ENCODE assay signal across 1 cellular context in the genomic region with DNA sequence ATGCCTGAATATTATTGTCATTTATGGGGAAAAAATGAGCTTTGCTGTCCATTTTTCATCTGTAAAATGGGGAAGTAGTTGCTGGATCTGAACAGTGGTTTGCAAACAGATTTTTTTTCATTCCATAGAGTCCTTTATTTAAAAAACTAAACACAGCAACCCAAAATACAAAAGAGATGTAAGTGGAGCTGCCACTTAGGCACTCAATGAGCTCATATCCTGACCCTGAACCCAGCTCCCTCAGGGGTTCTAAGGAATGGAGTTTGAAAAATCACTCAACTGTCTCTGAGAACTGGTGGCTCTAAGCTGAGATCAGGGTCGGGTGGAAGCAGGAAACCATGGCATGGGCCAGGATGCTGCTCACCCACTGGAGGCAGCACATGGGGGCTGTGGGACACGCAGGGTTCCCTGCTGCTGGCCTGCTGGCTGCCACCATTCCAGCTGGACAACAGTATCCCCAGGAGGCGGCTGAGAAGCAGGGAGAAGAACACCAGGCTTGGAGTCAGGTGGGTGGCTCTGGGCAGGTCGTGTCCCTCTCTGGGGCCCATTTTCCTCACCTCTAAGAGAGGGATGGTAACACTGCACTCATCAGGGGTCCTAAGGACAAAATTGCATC.
A peak's percentile ranks its signal among the peaks of the same experiment; 100 is the strongest.
TF ChIP-seq lines count a peak whose summit lies in the region.

No MANE protein-coding gene starts in this region.

TF ChIP-seq in GM12878, 131 proteins besides CTCF, POLR2A, EP300 and RAD21:
- TF ChIP-seq ZBTB40 (IDR thresholded peaks at IDR 0.05; ENCODE audit: borderline replicate concordance) (peak; percentile 56; the same call in 1 of the 2 replicates), POLR2AphosphoS5 (IDR thresholded peaks at IDR 0.05; ENCODE audit: low read length) (no peak)
